In the genomic region with DNA sequence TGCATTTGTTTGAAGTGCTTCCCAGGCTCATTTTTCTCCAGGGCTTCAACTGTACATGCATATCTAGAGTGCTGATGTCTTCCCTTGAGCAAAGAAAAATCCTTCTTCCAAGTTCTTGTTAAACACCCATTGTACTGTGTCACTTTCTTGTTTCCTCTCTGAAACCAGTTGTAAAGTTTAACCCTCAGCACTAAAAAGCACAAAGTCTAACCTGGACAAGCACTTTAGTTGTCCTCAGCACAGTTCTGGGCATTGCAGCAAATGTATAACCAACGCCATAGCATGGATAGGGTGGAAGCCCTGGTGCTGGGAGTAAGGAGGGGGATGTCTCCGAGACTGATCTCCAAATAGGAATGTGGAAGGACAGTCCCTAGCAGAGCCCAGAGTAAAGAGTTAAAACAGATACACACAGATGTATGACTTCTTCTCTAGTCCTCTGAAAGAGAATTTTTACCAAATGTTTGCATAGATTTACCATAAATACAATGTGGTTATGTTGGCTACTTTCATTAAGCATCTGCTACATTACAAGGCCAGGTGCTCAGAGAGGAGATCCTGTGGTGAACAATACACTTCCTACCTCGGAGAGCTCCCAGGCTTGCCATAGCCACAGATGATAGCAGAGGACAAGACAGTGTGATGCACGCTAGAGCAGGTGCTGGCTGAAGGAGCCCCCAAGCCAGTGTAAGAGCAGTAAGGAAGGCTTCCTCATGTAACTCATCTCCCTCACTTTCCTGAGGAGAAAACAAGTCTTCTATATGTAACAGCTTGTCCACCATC, we compare ENCODE assay signal across 1 cellular context.
TF ChIP-seq lines count a peak whose summit lies in the region.

No MANE protein-coding gene starts in this region.

TF ChIP-seq in GM12878, 131 proteins besides CTCF, POLR2A, EP300 and RAD21 (continued from another document):
- TF ChIP-seq, protein P1, sequence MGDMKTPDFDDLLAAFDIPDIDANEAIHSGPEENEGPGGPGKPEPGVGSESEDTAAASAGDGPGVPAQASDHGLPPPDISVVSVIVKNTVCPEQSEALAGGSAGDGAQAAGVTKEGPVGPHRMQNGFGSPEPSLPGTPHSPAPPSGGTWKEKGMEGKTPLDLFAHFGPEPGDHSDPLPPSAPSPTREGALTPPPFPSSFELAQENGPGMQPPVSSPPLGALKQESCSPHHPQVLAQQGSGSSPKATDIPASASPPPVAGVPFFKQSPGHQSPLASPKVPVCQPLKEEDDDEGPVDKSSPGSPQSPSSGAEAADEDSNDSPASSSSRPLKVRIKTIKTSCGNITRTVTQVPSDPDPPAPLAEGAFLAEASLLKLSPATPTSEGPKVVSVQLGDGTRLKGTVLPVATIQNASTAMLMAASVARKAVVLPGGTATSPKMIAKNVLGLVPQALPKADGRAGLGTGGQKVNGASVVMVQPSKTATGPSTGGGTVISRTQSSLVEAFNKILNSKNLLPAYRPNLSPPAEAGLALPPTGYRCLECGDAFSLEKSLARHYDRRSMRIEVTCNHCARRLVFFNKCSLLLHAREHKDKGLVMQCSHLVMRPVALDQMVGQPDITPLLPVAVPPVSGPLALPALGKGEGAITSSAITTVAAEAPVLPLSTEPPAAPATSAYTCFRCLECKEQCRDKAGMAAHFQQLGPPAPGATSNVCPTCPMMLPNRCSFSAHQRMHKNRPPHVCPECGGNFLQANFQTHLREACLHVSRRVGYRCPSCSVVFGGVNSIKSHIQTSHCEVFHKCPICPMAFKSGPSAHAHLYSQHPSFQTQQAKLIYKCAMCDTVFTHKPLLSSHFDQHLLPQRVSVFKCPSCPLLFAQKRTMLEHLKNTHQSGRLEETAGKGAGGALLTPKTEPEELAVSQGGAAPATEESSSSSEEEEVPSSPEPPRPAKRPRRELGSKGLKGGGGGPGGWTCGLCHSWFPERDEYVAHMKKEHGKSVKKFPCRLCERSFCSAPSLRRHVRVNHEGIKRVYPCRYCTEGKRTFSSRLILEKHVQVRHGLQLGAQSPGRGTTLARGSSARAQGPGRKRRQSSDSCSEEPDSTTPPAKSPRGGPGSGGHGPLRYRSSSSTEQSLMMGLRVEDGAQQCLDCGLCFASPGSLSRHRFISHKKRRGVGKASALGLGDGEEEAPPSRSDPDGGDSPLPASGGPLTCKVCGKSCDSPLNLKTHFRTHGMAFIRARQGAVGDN (IDR thresholded peaks at IDR 0.05) = no peak
- TF ChIP-seq TCF3 (IDR thresholded peaks at IDR 0.05; ENCODE audit: borderline replicate concordance, insufficient read depth, low read depth, low read length) = 0 out of 2 replicates have a peak, but pooled peaks have one; percentile 43
- TF ChIP-seq SIN3A (IDR thresholded peaks at IDR 0.05; ENCODE audit: low read depth, low read length) = no peak
- TF ChIP-seq, protein P2, sequence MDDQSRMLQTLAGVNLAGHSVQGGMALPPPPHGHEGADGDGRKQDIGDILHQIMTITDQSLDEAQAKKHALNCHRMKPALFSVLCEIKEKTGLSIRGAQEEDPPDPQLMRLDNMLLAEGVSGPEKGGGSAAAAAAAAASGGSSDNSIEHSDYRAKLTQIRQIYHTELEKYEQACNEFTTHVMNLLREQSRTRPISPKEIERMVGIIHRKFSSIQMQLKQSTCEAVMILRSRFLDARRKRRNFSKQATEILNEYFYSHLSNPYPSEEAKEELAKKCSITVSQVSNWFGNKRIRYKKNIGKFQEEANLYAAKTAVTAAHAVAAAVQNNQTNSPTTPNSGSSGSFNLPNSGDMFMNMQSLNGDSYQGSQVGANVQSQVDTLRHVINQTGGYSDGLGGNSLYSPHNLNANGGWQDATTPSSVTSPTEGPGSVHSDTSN (IDR thresholded peaks at IDR 0.05; ENCODE audit: insufficient replicate concordance, low read depth, low read length) = no peak
- TF ChIP-seq, protein P3, sequence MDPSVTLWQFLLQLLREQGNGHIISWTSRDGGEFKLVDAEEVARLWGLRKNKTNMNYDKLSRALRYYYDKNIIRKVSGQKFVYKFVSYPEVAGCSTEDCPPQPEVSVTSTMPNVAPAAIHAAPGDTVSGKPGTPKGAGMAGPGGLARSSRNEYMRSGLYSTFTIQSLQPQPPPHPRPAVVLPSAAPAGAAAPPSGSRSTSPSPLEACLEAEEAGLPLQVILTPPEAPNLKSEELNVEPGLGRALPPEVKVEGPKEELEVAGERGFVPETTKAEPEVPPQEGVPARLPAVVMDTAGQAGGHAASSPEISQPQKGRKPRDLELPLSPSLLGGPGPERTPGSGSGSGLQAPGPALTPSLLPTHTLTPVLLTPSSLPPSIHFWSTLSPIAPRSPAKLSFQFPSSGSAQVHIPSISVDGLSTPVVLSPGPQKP (IDR thresholded peaks at IDR 0.05; ENCODE audit: low read depth, low read length) = no peak
- no peak for TF ChIP-seq MEF2A (IDR thresholded peaks at IDR 0.05; ENCODE audit: insufficient read depth, low read depth, low read length)
- peak; percentile 35; the same call in 1 of the 2 replicates for TF ChIP-seq NFIC (IDR thresholded peaks at IDR 0.05; ENCODE audit: low read depth, low read length)
- TF ChIP-seq TCF12 (IDR thresholded peaks at IDR 0.05; ENCODE audit: low read depth, low read length) = peak; percentile 63; the same call in 1 of the 2 replicates
- TF ChIP-seq POU2F2 (IDR thresholded peaks at IDR 0.05; ENCODE audit: borderline replicate concordance, low read depth, low read length) = no peak
- TF ChIP-seq IKZF1 (conservative IDR thresholded peaks at IDR 0.05) = no peak
- TF ChIP-seq, protein P4, sequence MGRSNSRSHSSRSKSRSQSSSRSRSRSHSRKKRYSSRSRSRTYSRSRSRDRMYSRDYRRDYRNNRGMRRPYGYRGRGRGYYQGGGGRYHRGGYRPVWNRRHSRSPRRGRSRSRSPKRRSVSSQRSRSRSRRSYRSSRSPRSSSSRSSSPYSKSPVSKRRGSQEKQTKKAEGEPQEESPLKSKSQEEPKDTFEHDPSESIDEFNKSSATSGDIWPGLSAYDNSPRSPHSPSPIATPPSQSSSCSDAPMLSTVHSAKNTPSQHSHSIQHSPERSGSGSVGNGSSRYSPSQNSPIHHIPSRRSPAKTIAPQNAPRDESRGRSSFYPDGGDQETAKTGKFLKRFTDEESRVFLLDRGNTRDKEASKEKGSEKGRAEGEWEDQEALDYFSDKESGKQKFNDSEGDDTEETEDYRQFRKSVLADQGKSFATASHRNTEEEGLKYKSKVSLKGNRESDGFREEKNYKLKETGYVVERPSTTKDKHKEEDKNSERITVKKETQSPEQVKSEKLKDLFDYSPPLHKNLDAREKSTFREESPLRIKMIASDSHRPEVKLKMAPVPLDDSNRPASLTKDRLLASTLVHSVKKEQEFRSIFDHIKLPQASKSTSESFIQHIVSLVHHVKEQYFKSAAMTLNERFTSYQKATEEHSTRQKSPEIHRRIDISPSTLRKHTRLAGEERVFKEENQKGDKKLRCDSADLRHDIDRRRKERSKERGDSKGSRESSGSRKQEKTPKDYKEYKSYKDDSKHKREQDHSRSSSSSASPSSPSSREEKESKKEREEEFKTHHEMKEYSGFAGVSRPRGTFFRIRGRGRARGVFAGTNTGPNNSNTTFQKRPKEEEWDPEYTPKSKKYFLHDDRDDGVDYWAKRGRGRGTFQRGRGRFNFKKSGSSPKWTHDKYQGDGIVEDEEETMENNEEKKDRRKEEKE (IDR thresholded peaks at IDR 0.05) = no peak
- TF ChIP-seq, protein P5, sequence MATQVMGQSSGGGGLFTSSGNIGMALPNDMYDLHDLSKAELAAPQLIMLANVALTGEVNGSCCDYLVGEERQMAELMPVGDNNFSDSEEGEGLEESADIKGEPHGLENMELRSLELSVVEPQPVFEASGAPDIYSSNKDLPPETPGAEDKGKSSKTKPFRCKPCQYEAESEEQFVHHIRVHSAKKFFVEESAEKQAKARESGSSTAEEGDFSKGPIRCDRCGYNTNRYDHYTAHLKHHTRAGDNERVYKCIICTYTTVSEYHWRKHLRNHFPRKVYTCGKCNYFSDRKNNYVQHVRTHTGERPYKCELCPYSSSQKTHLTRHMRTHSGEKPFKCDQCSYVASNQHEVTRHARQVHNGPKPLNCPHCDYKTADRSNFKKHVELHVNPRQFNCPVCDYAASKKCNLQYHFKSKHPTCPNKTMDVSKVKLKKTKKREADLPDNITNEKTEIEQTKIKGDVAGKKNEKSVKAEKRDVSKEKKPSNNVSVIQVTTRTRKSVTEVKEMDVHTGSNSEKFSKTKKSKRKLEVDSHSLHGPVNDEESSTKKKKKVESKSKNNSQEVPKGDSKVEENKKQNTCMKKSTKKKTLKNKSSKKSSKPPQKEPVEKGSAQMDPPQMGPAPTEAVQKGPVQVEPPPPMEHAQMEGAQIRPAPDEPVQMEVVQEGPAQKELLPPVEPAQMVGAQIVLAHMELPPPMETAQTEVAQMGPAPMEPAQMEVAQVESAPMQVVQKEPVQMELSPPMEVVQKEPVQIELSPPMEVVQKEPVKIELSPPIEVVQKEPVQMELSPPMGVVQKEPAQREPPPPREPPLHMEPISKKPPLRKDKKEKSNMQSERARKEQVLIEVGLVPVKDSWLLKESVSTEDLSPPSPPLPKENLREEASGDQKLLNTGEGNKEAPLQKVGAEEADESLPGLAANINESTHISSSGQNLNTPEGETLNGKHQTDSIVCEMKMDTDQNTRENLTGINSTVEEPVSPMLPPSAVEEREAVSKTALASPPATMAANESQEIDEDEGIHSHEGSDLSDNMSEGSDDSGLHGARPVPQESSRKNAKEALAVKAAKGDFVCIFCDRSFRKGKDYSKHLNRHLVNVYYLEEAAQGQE (IDR thresholded peaks at IDR 0.05; ENCODE audit: low read depth, low read length) = peak; percentile 83
- TF ChIP-seq FOXK2 (IDR thresholded peaks at IDR 0.05) = no peak
- 0 out of 2 replicates have a peak, but pooled peaks have one; percentile 7 for TF ChIP-seq GABPA (IDR thresholded peaks at IDR 0.05; ENCODE audit: low read depth)
- no peak for TF ChIP-seq EED (IDR thresholded peaks at IDR 0.05; ENCODE audit: low read depth)
- TF ChIP-seq MTA3 (IDR thresholded peaks at IDR 0.05; ENCODE audit: borderline replicate concordance, low read length) = no peak
- TF ChIP-seq ETV6 (conservative IDR thresholded peaks at IDR 0.05 in 1 of 2, IDR thresholded peaks at IDR 0.05 in 1 of 2; ENCODE audit: borderline replicate concordance in 1 of 2, low read depth in 1 of 2) = 0 out of 4 replicates have a peak, but pooled peaks of 1 of the 2 experiments have one; percentile 29
- TF ChIP-seq BRCA1 (IDR thresholded peaks at IDR 0.05; ENCODE audit: low read depth, low read length) = no peak
- no peak for TF ChIP-seq NFYA (IDR thresholded peaks at IDR 0.05; ENCODE audit: borderline replicate concordance, low read depth, low read length)
- peak; percentile 82 for TF ChIP-seq RUNX3 (IDR thresholded peaks at IDR 0.05; ENCODE audit: low read length)
- TF ChIP-seq SP1 (IDR thresholded peaks at IDR 0.05; ENCODE audit: low read depth, low read length) = no peak
- TF ChIP-seq, protein P6, sequence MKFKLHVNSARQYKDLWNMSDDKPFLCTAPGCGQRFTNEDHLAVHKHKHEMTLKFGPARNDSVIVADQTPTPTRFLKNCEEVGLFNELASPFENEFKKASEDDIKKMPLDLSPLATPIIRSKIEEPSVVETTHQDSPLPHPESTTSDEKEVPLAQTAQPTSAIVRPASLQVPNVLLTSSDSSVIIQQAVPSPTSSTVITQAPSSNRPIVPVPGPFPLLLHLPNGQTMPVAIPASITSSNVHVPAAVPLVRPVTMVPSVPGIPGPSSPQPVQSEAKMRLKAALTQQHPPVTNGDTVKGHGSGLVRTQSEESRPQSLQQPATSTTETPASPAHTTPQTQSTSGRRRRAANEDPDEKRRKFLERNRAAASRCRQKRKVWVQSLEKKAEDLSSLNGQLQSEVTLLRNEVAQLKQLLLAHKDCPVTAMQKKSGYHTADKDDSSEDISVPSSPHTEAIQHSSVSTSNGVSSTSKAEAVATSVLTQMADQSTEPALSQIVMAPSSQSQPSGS (IDR thresholded peaks at IDR 0.05; ENCODE audit: low read length) = 0 out of 2 replicates have a peak, but pooled peaks have one; percentile 45
- TF ChIP-seq TCF7 (IDR thresholded peaks at IDR 0.05; ENCODE audit: borderline replicate concordance) = no peak
- 0 out of 2 replicates have a peak, but pooled peaks have one; percentile 14 for TF ChIP-seq BCL11A (IDR thresholded peaks at IDR 0.05; ENCODE audit: low read depth, low read length)
- TF ChIP-seq RELA (IDR thresholded peaks at IDR 0.05; ENCODE audit: borderline replicate concordance, partially characterized antibody) = no peak
- TF ChIP-seq, protein P7, sequence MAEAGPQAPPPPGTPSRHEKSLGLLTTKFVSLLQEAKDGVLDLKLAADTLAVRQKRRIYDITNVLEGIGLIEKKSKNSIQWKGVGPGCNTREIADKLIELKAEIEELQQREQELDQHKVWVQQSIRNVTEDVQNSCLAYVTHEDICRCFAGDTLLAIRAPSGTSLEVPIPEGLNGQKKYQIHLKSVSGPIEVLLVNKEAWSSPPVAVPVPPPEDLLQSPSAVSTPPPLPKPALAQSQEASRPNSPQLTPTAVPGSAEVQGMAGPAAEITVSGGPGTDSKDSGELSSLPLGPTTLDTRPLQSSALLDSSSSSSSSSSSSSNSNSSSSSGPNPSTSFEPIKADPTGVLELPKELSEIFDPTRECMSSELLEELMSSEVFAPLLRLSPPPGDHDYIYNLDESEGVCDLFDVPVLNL (IDR thresholded peaks at IDR 0.05; ENCODE audit: low read depth, low read length) = no peak
- no peak for TF ChIP-seq ZNF274 (IDR thresholded peaks at IDR 0.05; ENCODE audit: insufficient read depth, insufficient read length)
